36 cellular contexts compared by ENCODE assay signal in the genomic region with DNA sequence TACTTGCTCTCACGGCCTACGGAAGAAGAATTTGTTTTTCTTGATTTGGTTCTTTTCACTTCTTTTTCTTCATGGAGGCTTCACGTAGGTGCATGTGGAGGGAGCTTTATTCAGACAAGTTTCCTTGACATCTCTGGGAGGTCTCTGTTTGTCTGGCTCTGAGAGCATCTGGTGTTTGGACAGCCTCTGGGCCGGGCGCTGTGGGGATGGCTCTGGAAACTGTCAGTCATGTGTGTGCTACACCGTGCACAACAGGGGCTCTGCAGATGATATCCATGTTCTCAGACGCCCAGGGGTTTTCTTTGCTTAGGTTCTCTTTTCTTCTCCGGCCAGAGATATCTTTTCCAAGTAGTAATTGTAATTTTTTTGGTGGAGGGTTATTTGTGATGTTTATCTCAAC.
"Had no signal": no experiment of that assay in that cellular context is flagged by ENCODE, and none has a peak within 500 bp of the region (broad histone marks: within the 10 kb centered on the region; RNA-seq: fewer than 3 reads in every experiment).

No MANE protein-coding gene starts in this region.

- ATAC-seq: activated CD4-positive, alpha-beta T cell treated with anti-CD3 and anti-CD28 coated beads for 36 hours; activated CD8-positive, alpha-beta memory T cell treated with anti-CD3 and anti-CD28 coated beads, Interleukin-2, amount 10 ng/mL, durations not matched to agents 7 days and 5 days; activated CD8-positive, alpha-beta T cell treated with anti-CD3 and anti-CD28 coated beads, Interleukin-2, amount 10 ng/mL, durations not matched to agents 7 days and 5 days; activated naive CD4-positive, alpha-beta T cell treated with anti-CD3 and anti-CD28 coated beads, Interleukin-2, amount 50 U/mL, for 72 hours; foreskin keratinocyte; T-cell; T-helper 17 cell had no signal

- H3K4me3 ChIP-seq: ascending aorta, breast epithelium, cardiac muscle cell, coronary artery, dorsolateral prefrontal cortex, esophagus muscularis mucosa, gastrocnemius medialis, heart left ventricle had no signal

- H3K4me1 Mint-ChIP-seq: activated CD4-positive, alpha-beta T cell treated with anti-CD3 and anti-CD28 coated beads for 36 hours; activated CD8-positive, alpha-beta memory T cell treated with anti-CD3 and anti-CD28 coated beads, Interleukin-2, amount 10 ng/mL, durations not matched to agents 7 days and 5 days had no signal

- H3K36me3 Mint-ChIP-seq: activated CD4-positive, alpha-beta memory T cell treated with anti-CD3 and anti-CD28 coated beads for 36 hours; activated CD8-positive, alpha-beta memory T cell treated with anti-CD3 and anti-CD28 coated beads, Interleukin-2, amount 10 ng/mL, durations not matched to agents 7 days and 5 days; activated naive CD4-positive, alpha-beta T cell treated with anti-CD3 and anti-CD28 coated beads, Interleukin-2, amount 50 U/mL, for 72 hours; activated naive CD8-positive, alpha-beta T cell treated with anti-CD3 and anti-CD28 coated beads, Interleukin-2, amount 10 ng/mL, durations not matched to agents 7 days and 5 days; brain; T-cell had no signal

- H3K27ac ChIP-seq: ascending aorta, breast epithelium, cardiac muscle cell, coronary artery, esophagus muscularis mucosa, foreskin keratinocyte, heart left ventricle had no signal

- DNase-seq: activated CD4-positive, alpha-beta memory T cell treated with anti-CD3 and anti-CD28 coated beads for 36 hours; activated CD4-positive, alpha-beta T cell treated with anti-CD3 and anti-CD28 coated beads for 36 hours; activated CD4-positive, alpha-beta T cell treated with anti-CD3 and anti-CD28 coated beads, Interleukin-2, amount 10 ng/mL, durations not matched to agents 24 days and 14 days; activated CD4-positive, CD25-positive, alpha-beta regulatory T cell; activated CD4-positive, CD25-positive, alpha-beta regulatory T cell treated with anti-CD3 and anti-CD28 coated beads, Interleukin-2, amount 50 U/mL, for 72 hours; activated CD8-positive, alpha-beta memory T cell treated with anti-CD3 and anti-CD28 coated beads, Interleukin-2, amount 10 ng/mL, durations not matched to agents 7 days and 5 days; activated CD8-positive, alpha-beta memory T cell treated with anti-CD3 and anti-CD28 coated beads, Interleukin-2, amount 50 U/mL, for 4 hours; activated CD8-positive, alpha-beta T cell treated with anti-CD3 and anti-CD28 coated beads, Interleukin-2, amount 10 ng/mL, durations not matched to agents 7 days and 5 days; activated gamma-delta T cell treated with Interleukin-2 at 50 U/mL for 16 hours; activated naive CD4-positive, alpha-beta T cell treated with anti-CD3 and anti-CD28 coated beads for 36 hours; activated naive CD8-positive, alpha-beta T cell treated with anti-CD3 and anti-CD28 coated beads, Interleukin-2, amount 10 ng/mL, durations not matched to agents 7 days and 5 days; activated T-cell treated with anti-CD3 and anti-CD28 coated beads, Interleukin-2, amount 50 U/mL, for 48 hours; central memory CD4-positive, alpha-beta T cell; cerebellar nuclear complex; effector memory CD4-positive, alpha-beta T cell; foreskin keratinocyte; glutamatergic neuron; SW 1271; T-cell; T-helper 17 cell; T1000 had no signal

- H3K9me3 ChIP-seq: ascending aorta, breast epithelium, esophagus muscularis mucosa, gastrocnemius medialis, heart left ventricle had no signal

- H3K27me3 Mint-ChIP-seq: activated CD4-positive, alpha-beta memory T cell treated with anti-CD3 and anti-CD28 coated beads for 36 hours; activated CD4-positive, alpha-beta T cell treated with anti-CD3 and anti-CD28 coated beads for 36 hours; brain had no signal

- H3K27ac Mint-ChIP-seq: activated CD4-positive, alpha-beta memory T cell treated with anti-CD3 and anti-CD28 coated beads for 36 hours; activated CD4-positive, alpha-beta T cell treated with anti-CD3 and anti-CD28 coated beads for 36 hours; activated CD4-positive, alpha-beta T cell treated with anti-CD3 and anti-CD28 coated beads, Interleukin-2, amount 10 ng/mL, durations not matched to agents 24 days and 14 days; activated CD8-positive, alpha-beta memory T cell treated with anti-CD3 and anti-CD28 coated beads, Interleukin-2, amount 10 ng/mL, durations not matched to agents 7 days and 5 days; activated CD8-positive, alpha-beta T cell treated with anti-CD3 and anti-CD28 coated beads, Interleukin-2, amount 10 ng/mL, durations not matched to agents 7 days and 5 days; activated naive CD4-positive, alpha-beta T cell treated with anti-CD3 and anti-CD28 coated beads for 36 hours; activated naive CD4-positive, alpha-beta T cell treated with anti-CD3 and anti-CD28 coated beads, Interleukin-2, amount 50 U/mL, for 72 hours; activated naive CD8-positive, alpha-beta T cell treated with anti-CD3 and anti-CD28 coated beads, Interleukin-2, amount 10 ng/mL, durations not matched to agents 7 days and 5 days; activated T-helper 1 cell treated with anti-CD3 and anti-CD28 coated beads, Interleukin-12 subunit alpha, Interleukin-12 subunit beta, Interleukin-2, Interleukin-4 antibody, amounts not matched to agents 30 ng/mL and 10 ng/mL and 1 ng/mL, durations not matched to agents 14 hours and 24 hours and 36 hours; activated T-helper 2 cell treated with anti-CD3 and anti-CD28 coated beads, Interferon-gamma antibody, Interleukin-2, Interleukin-4, amounts not matched to agents 10 μg/mL and 5 μg/mL and 100 μg/mL, durations not matched to agents 14 hours and 24 hours and 36 hours; dendritic cell treated with granulocyte-macrophage colony-stimulating factor and Interleukin-4, amounts not matched to agents 40 ng/mL and 50 ng/mL, for 4 days; endodermal cell; T-cell; T-helper 17 cell; T-helper 2 cell treated with Interferon-gamma antibody and Interleukin-4, amounts not matched to agents 5 μg/mL and 100 μg/mL, for 36 hours had no signal

- H3K27me3 ChIP-seq: ascending aorta, breast epithelium, dorsolateral prefrontal cortex, esophagus muscularis mucosa, gastrocnemius medialis, heart left ventricle had no signal

- H3K9me3 Mint-ChIP-seq: activated CD4-positive, alpha-beta memory T cell treated with anti-CD3 and anti-CD28 coated beads for 36 hours; activated CD4-positive, alpha-beta T cell treated with anti-CD3 and anti-CD28 coated beads, Interleukin-2, amount 10 ng/mL, durations not matched to agents 24 days and 14 days; activated naive CD4-positive, alpha-beta T cell treated with anti-CD3 and anti-CD28 coated beads for 36 hours; activated naive CD4-positive, alpha-beta T cell treated with anti-CD3 and anti-CD28 coated beads, Interleukin-2, amount 50 U/mL, for 72 hours; activated naive CD8-positive, alpha-beta T cell treated with anti-CD3 and anti-CD28 coated beads, Interleukin-2, amount 10 ng/mL, durations not matched to agents 7 days and 5 days; activated T-helper 1 cell treated with anti-CD3 and anti-CD28 coated beads, Interleukin-12 subunit alpha, Interleukin-12 subunit beta, Interleukin-2, Interleukin-4 antibody, amounts not matched to agents 30 ng/mL and 10 ng/mL and 1 ng/mL, durations not matched to agents 14 hours and 24 hours and 36 hours; activated T-helper 2 cell treated with anti-CD3 and anti-CD28 coated beads, Interferon-gamma antibody, Interleukin-2, Interleukin-4, amounts not matched to agents 10 μg/mL and 5 μg/mL and 100 μg/mL, durations not matched to agents 14 hours and 24 hours and 36 hours; brain; dendritic cell treated with granulocyte-macrophage colony-stimulating factor and Interleukin-4, amounts not matched to agents 40 ng/mL and 50 ng/mL, for 4 days; endodermal cell; T-cell; T-helper 2 cell treated with Interferon-gamma antibody and Interleukin-4, amounts not matched to agents 5 μg/mL and 100 μg/mL, for 36 hours had no signal

- H3K4me1 ChIP-seq: breast epithelium, foreskin keratinocyte had no signal

- H3K36me3 ChIP-seq: ascending aorta, breast epithelium, cardiac muscle cell, esophagus muscularis mucosa, gastrocnemius medialis, heart left ventricle had no signal

- H3K4me3 Mint-ChIP-seq: activated CD4-positive, alpha-beta memory T cell treated with anti-CD3 and anti-CD28 coated beads for 36 hours; activated CD4-positive, alpha-beta T cell treated with anti-CD3 and anti-CD28 coated beads for 36 hours; activated CD4-positive, alpha-beta T cell treated with anti-CD3 and anti-CD28 coated beads, Interleukin-2, amount 10 ng/mL, durations not matched to agents 24 days and 14 days; activated CD8-positive, alpha-beta memory T cell treated with anti-CD3 and anti-CD28 coated beads, Interleukin-2, amount 10 ng/mL, durations not matched to agents 7 days and 5 days; activated CD8-positive, alpha-beta T cell treated with anti-CD3 and anti-CD28 coated beads, Interleukin-2, amount 10 ng/mL, durations not matched to agents 7 days and 5 days; activated naive CD4-positive, alpha-beta T cell treated with anti-CD3 and anti-CD28 coated beads for 36 hours; activated naive CD8-positive, alpha-beta T cell treated with anti-CD3 and anti-CD28 coated beads, Interleukin-2, amount 10 ng/mL, durations not matched to agents 7 days and 5 days; activated T-helper 1 cell treated with anti-CD3 and anti-CD28 coated beads, Interleukin-12 subunit alpha, Interleukin-12 subunit beta, Interleukin-2, Interleukin-4 antibody, amounts not matched to agents 30 ng/mL and 10 ng/mL and 1 ng/mL, durations not matched to agents 14 hours and 24 hours and 36 hours; brain; dendritic cell treated with granulocyte-macrophage colony-stimulating factor and Interleukin-4, amounts not matched to agents 40 ng/mL and 50 ng/mL, for 4 days; endodermal cell; T-cell; T-helper 17 cell; T-helper 2 cell treated with Interferon-gamma antibody and Interleukin-4, amounts not matched to agents 5 μg/mL and 100 μg/mL, for 36 hours had no signal
